ENCODE assay signal across 1 cellular context in the genomic region with DNA sequence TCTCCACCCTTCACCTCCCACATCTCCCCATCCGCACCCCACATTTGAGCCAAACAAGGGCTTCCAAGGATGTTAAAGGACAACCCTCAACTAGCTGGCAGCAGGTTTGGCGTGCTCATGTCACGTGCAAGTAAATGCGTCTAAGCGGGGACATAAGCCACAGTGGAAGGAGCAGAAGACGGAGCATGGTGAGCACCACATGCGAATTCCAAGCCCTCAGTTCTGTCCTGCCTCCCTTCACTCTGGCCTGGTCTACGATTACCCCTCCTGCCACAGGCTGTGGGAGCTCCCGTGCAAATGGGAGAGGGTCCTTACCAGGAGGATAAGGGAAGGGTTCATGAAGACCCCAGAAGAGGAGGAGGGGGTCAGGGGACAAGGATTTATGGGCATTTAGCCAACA.
TF ChIP-seq lines count a peak whose summit lies in the region.

No MANE protein-coding gene starts in this region.

TF ChIP-seq in H1, 55 proteins besides CTCF, POLR2A, EP300 and RAD21:
- TF ChIP-seq EZH2 (IDR thresholded peaks at IDR 0.05; ENCODE audit: low read depth, low read length, severe bottlenecking) (no peak), SP4 (IDR thresholded peaks at IDR 0.05; ENCODE audit: low read length) (no peak), TAF7 (optimal IDR thresholded peaks at IDR 0.05; ENCODE audit: borderline replicate concordance, low read depth, low read length) (no peak), PHF8 (conservative IDR thresholded peaks at IDR 0.05; ENCODE audit: low read depth, low read length) (no peak), RBBP5 (IDR thresholded peaks at IDR 0.05; ENCODE audit: borderline replicate concordance, low read depth, low read length) (no peak), ASH2L (IDR thresholded peaks at IDR 0.05; ENCODE audit: low read length) (no peak), NANOG (IDR thresholded peaks at IDR 0.05; ENCODE audit: insufficient read depth, low read depth, low read length, poor library complexity, severe bottlenecking) (no peak), GTF2F1 (IDR thresholded peaks at IDR 0.05; ENCODE audit: borderline replicate concordance, low read depth, low read length) (no peak), KDM5A (IDR thresholded peaks at IDR 0.05; ENCODE audit: low read length) (no peak), CHD2 (IDR thresholded peaks at IDR 0.05; ENCODE audit: low read length) (no peak), ZNF274 (IDR thresholded peaks at IDR 0.05; ENCODE audit: borderline replicate concordance, extremely low read depth, low read length) (no peak)
